Comparison of ENCODE assay signal across 16 cellular contexts in the genomic region with DNA sequence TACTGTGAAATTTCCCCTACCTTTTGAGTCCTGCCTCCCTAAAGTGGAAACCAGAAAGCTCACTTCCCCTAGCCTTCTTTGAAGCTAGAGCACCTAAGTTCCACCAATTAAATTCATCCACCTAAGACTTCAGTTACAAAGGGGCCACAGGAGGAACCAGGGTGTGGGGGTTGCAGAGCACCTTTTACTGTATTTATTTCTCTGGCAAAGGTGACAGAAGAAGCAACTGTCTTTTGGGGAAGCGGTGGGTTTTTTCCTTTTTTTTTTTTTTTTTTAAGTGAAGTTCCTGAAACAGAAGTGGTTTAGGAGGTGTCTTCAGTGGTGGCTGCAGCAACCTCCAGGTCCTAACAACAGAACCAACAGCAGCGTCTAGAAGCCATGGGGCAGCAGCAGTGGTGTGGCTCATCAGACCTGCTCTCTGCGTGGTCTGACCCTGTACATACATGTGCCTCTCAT. TPM values are rescaled to one million over a fixed set of nuclear protein-coding genes. Genes with fewer than 3 reads are reported as not detected.
A peak's percentile ranks its signal among the peaks of the same experiment; 100 is the strongest.
DNase-seq lines count a peak whose midpoint lies in the region; ATAC-seq lines count a peak whose summit lies in the region.
"Had no signal": no experiment of that assay in that cellular context is flagged by ENCODE, and none has a peak within 500 bp of the region (broad histone marks: within the 10 kb centered on the region; RNA-seq: fewer than 3 reads in every experiment).

No MANE protein-coding gene starts in this region.

- peaks cover 34% of the 10 kb centered on the region for H3K4me1 Mint-ChIP-seq in activated T-cell treated with anti-CD3 and anti-CD28 coated beads, Interleukin-2, amount 50 U/mL, for 4 hours (ENCODE audit: low read depth)
- H3K4me1 Mint-ChIP-seq in IgD-negative memory B cell: peaks cover 25 to 33% (median 31%) of the 10 kb centered on the region in 3 donors
- peaks cover 36% of the 10 kb centered on the region for H3K4me1 Mint-ChIP-seq in activated T-helper 1 cell treated with anti-CD3 and anti-CD28 coated beads, Interleukin-12 subunit alpha, Interleukin-12 subunit beta, Interleukin-2, Interleukin-4 antibody, amounts not matched to agents 30 ng/mL and 10 ng/mL and 1 ng/mL, durations not matched to agents 14 hours and 24 hours and 36 hours (ENCODE audit: low read depth)
- H3K4me1 Mint-ChIP-seq in stimulated activated effector memory CD8-positive, alpha-beta T cell treated with anti-CD3 and anti-CD28 coated beads, Interleukin-12 subunit alpha, Interleukin-12 subunit beta, amount 100 ng/mL, for 72 hours: peaks cover 25% of the 10 kb centered on the region

- intact Hi-C loops in activated T-helper 1 cell treated with anti-CD3 and anti-CD28 coated beads, Interleukin-12 subunit alpha, Interleukin-12 subunit beta, Interleukin-2, Interleukin-4 antibody, amounts not matched to agents 30 ng/mL and 10 ng/mL and 1 ng/mL, durations not matched to agents 14 hours and 24 hours and 36 hours (cut with micrococcal nuclease): no loop called here

- H3K4me3 Mint-ChIP-seq in activated T-cell treated with anti-CD3 and anti-CD28 coated beads, Interleukin-2, amount 50 U/mL, for 4 hours: peak overlapping the region; percentile 53
- peak overlapping the region; percentile 41 to 89 (median 65) for H3K4me3 Mint-ChIP-seq in IgD-negative memory B cell
- peak overlapping the region; percentile 30 for H3K4me3 Mint-ChIP-seq in activated T-helper 1 cell treated with anti-CD3 and anti-CD28 coated beads, Interleukin-12 subunit alpha, Interleukin-12 subunit beta, Interleukin-2, Interleukin-4 antibody, amounts not matched to agents 30 ng/mL and 10 ng/mL and 1 ng/mL, durations not matched to agents 14 hours and 24 hours and 36 hours
- no peak overlapping the region for H3K4me3 Mint-ChIP-seq in stimulated activated effector memory CD8-positive, alpha-beta T cell treated with anti-CD3 and anti-CD28 coated beads, Interleukin-12 subunit alpha, Interleukin-12 subunit beta, amount 100 ng/mL, for 72 hours

- H3K36me3 Mint-ChIP-seq in activated T-cell treated with anti-CD3 and anti-CD28 coated beads, Interleukin-2, amount 50 U/mL, for 4 hours (ENCODE audit: insufficient read depth): peaks cover 2% of the 10 kb centered on the region
- peaks cover 4% of the 10 kb centered on the region for H3K36me3 Mint-ChIP-seq in IgD-negative memory B cell
- H3K36me3 Mint-ChIP-seq in activated T-helper 1 cell treated with anti-CD3 and anti-CD28 coated beads, Interleukin-12 subunit alpha, Interleukin-12 subunit beta, Interleukin-2, Interleukin-4 antibody, amounts not matched to agents 30 ng/mL and 10 ng/mL and 1 ng/mL, durations not matched to agents 14 hours and 24 hours and 36 hours (ENCODE audit: low read depth): peaks cover 14% of the 10 kb centered on the region
- peaks cover 18% of the 10 kb centered on the region for H3K36me3 Mint-ChIP-seq in stimulated activated effector memory CD8-positive, alpha-beta T cell treated with anti-CD3 and anti-CD28 coated beads, Interleukin-12 subunit alpha, Interleukin-12 subunit beta, amount 100 ng/mL, for 72 hours

- H3K27me3 Mint-ChIP-seq in activated T-cell treated with anti-CD3 and anti-CD28 coated beads, Interleukin-2, amount 50 U/mL, for 4 hours (ENCODE audit: low read depth): no peaks in the 10 kb centered on the region
- H3K27me3 Mint-ChIP-seq in IgD-negative memory B cell: no peaks in the 10 kb centered on the region
- peaks cover 1% of the 10 kb centered on the region for H3K27me3 Mint-ChIP-seq in activated T-helper 1 cell treated with anti-CD3 and anti-CD28 coated beads, Interleukin-12 subunit alpha, Interleukin-12 subunit beta, Interleukin-2, Interleukin-4 antibody, amounts not matched to agents 30 ng/mL and 10 ng/mL and 1 ng/mL, durations not matched to agents 14 hours and 24 hours and 36 hours (ENCODE audit: insufficient read depth)

- DNase-seq in activated T-cell treated with anti-CD3 and anti-CD28 coated beads, Interleukin-2, amount 50 U/mL, for 4 hours: no peak
- no peak for DNase-seq in activated T-cell treated with anti-CD3 and anti-CD28 coated beads for 4 hours
- no peak for DNase-seq in activated T-helper 1 cell treated with anti-CD3 and anti-CD28 coated beads, Interleukin-12 subunit alpha, Interleukin-12 subunit beta, Interleukin-2, Interleukin-4 antibody, amounts not matched to agents 30 ng/mL and 10 ng/mL and 1 ng/mL, durations not matched to agents 14 hours and 24 hours and 36 hours (ENCODE audit: low spot score)
- no peak for DNase-seq in stimulated activated effector memory CD8-positive, alpha-beta T cell treated with anti-CD3 and anti-CD28 coated beads, Interleukin-12 subunit alpha, Interleukin-12 subunit beta, amount 100 ng/mL, for 72 hours (ENCODE audit: low spot score in 2 of 2)
- DNase-seq in NCI-H128 (lab: John Stamatoyannopoulos, UW; ENCODE audit: unreplicated experiment): no peak
- DNase-seq: activated effector memory CD4-positive, alpha-beta T cell treated with Interleukin-2 at 50 U/mL for 16 hours; foreskin keratinocyte; left ventricle myocardium inferior; NCI-H748 treated with DMSO at 0.1 percent for 48 hours; stimulated activated CD4-positive, alpha-beta T cell treated with anti-CD3 and anti-CD28 coated beads, Interleukin-2, amount 100 ng/mL, for 48 hours; substantia nigra; T-helper 9 cell had no signal

- ATAC-seq in activated T-cell treated with anti-CD3 and anti-CD28 coated beads, Interleukin-2, amount 50 U/mL, for 4 hours: peak; percentile 35 to 50
- ATAC-seq in stimulated activated effector memory CD8-positive, alpha-beta T cell treated with anti-CD3 and anti-CD28 coated beads, Interleukin-12 subunit alpha, Interleukin-12 subunit beta, amount 100 ng/mL, for 72 hours: no peak
- no peak for ATAC-seq in HG02938 (IDR thresholded peaks at IDR 0.05; ENCODE audit: unreplicated experiment)
- no peak for ATAC-seq in HG03108 (IDR thresholded peaks at IDR 0.05; ENCODE audit: unreplicated experiment)
- ATAC-seq: foreskin keratinocyte had no signal

- H3K27ac Mint-ChIP-seq in IgD-negative memory B cell: peak overlapping the region; percentile 84 to 96 (median 90)
- H3K27ac Mint-ChIP-seq in activated T-helper 1 cell treated with anti-CD3 and anti-CD28 coated beads, Interleukin-12 subunit alpha, Interleukin-12 subunit beta, Interleukin-2, Interleukin-4 antibody, amounts not matched to agents 30 ng/mL and 10 ng/mL and 1 ng/mL, durations not matched to agents 14 hours and 24 hours and 36 hours: peak overlapping the region; percentile 85
- peak overlapping the region; percentile 23 for H3K27ac Mint-ChIP-seq in stimulated activated effector memory CD8-positive, alpha-beta T cell treated with anti-CD3 and anti-CD28 coated beads, Interleukin-12 subunit alpha, Interleukin-12 subunit beta, amount 100 ng/mL, for 72 hours

- H3K9me3 Mint-ChIP-seq in activated T-cell treated with anti-CD3 and anti-CD28 coated beads, Interleukin-2, amount 50 U/mL, for 4 hours: no peaks in the 10 kb centered on the region
- peaks cover 0 to 3% (median 0%) of the 10 kb centered on the region in 3 donors for H3K9me3 Mint-ChIP-seq in IgD-negative memory B cell
- no peaks in the 10 kb centered on the region for H3K9me3 Mint-ChIP-seq in activated T-helper 1 cell treated with anti-CD3 and anti-CD28 coated beads, Interleukin-12 subunit alpha, Interleukin-12 subunit beta, Interleukin-2, Interleukin-4 antibody, amounts not matched to agents 30 ng/mL and 10 ng/mL and 1 ng/mL, durations not matched to agents 14 hours and 24 hours and 36 hours
- H3K9me3 Mint-ChIP-seq in stimulated activated effector memory CD8-positive, alpha-beta T cell treated with anti-CD3 and anti-CD28 coated beads, Interleukin-12 subunit alpha, Interleukin-12 subunit beta, amount 100 ng/mL, for 72 hours: no peaks in the 10 kb centered on the region

RNA-seq across cellular contexts. Expression of a gene that starts 13.1 kb away (rescaled TPM):
- 100 to 1,000 TPM; 208 to 241 (median 210) TPM for total RNA-seq in activated T-cell treated with anti-CD3 and anti-CD28 coated beads, Interleukin-2, amount 50 U/mL, for 4 hours
- 695 TPM for polyA plus RNA-seq in IgD-negative memory B cell
- total RNA-seq in activated T-helper 1 cell treated with anti-CD3 and anti-CD28 coated beads, Interleukin-12 subunit alpha, Interleukin-12 subunit beta, Interleukin-2, Interleukin-4 antibody, amounts not matched to agents 30 ng/mL and 10 ng/mL and 1 ng/mL, durations not matched to agents 14 hours and 24 hours and 36 hours: 249 and 253 TPM in 2 replicates

RNA-seq across cellular contexts. Expression of a gene that starts 13.5 kb away (rescaled TPM):
- 100 to 1,000 TPM; 457 to 505 (median 503) TPM for total RNA-seq in activated T-cell treated with anti-CD3 and anti-CD28 coated beads, Interleukin-2, amount 50 U/mL, for 4 hours
- polyA plus RNA-seq in IgD-negative memory B cell: 219 TPM
- total RNA-seq in activated T-helper 1 cell treated with anti-CD3 and anti-CD28 coated beads, Interleukin-12 subunit alpha, Interleukin-12 subunit beta, Interleukin-2, Interleukin-4 antibody, amounts not matched to agents 30 ng/mL and 10 ng/mL and 1 ng/mL, durations not matched to agents 14 hours and 24 hours and 36 hours: 284 and 290 TPM in 2 replicates

RNA-seq across cellular contexts. Expression of a gene that starts 23.2 kb away (rescaled TPM):
- 100 to 1,000 TPM; 327 to 343 (median 337) TPM for total RNA-seq in activated T-cell treated with anti-CD3 and anti-CD28 coated beads, Interleukin-2, amount 50 U/mL, for 4 hours
- 366 TPM for polyA plus RNA-seq in IgD-negative memory B cell
- 353 and 358 TPM in 2 replicates for total RNA-seq in activated T-helper 1 cell treated with anti-CD3 and anti-CD28 coated beads, Interleukin-12 subunit alpha, Interleukin-12 subunit beta, Interleukin-2, Interleukin-4 antibody, amounts not matched to agents 30 ng/mL and 10 ng/mL and 1 ng/mL, durations not matched to agents 14 hours and 24 hours and 36 hours

RNA-seq across cellular contexts. Expression of a gene that starts 28.5 kb away (rescaled TPM):
- total RNA-seq in activated T-cell treated with anti-CD3 and anti-CD28 coated beads, Interleukin-2, amount 50 U/mL, for 4 hours: 100 to 1,000 TPM; 288 to 334 (median 305) TPM
- polyA plus RNA-seq in IgD-negative memory B cell: 26.8 TPM
- 160 and 167 TPM in 2 replicates for total RNA-seq in activated T-helper 1 cell treated with anti-CD3 and anti-CD28 coated beads, Interleukin-12 subunit alpha, Interleukin-12 subunit beta, Interleukin-2, Interleukin-4 antibody, amounts not matched to agents 30 ng/mL and 10 ng/mL and 1 ng/mL, durations not matched to agents 14 hours and 24 hours and 36 hours

RNA-seq across cellular contexts. Expression of a gene that starts 50.2 kb away (rescaled TPM):
- 1 to 10 TPM in 2 of 3 donors, under 1 TPM in 1; 0.82 to 2.0 (median 1.2) TPM for total RNA-seq in activated T-cell treated with anti-CD3 and anti-CD28 coated beads, Interleukin-2, amount 50 U/mL, for 4 hours
- polyA plus RNA-seq in IgD-negative memory B cell: 368 TPM
- 4.2 and 4.3 TPM in 2 replicates for total RNA-seq in activated T-helper 1 cell treated with anti-CD3 and anti-CD28 coated beads, Interleukin-12 subunit alpha, Interleukin-12 subunit beta, Interleukin-2, Interleukin-4 antibody, amounts not matched to agents 30 ng/mL and 10 ng/mL and 1 ng/mL, durations not matched to agents 14 hours and 24 hours and 36 hours
- total RNA-seq: left ventricle myocardium inferior, LHCN-M2 had no signal

Comparison
In these comparisons a context has a peak if more than half of its experiments do, and no peak if none do; other contexts are left out.
1. ATAC-seq: peak in activated T-cell treated with anti-CD3 and anti-CD28 coated beads, Interleukin-2, amount 50 U/mL, for 4 hours (2 of 2); none in stimulated activated effector memory CD8-positive, alpha-beta T cell treated with anti-CD3 and anti-CD28 coated beads, Interleukin-12 subunit alpha, Interleukin-12 subunit beta, amount 100 ng/mL, for 72 hours (single experiment), HG02938 (single experiment) and HG03108 (single experiment).
2. H3K27ac Mint-ChIP-seq: peak in every context shown above with its lines; median percentile 90 in IgD-negative memory B cell; 85 in activated T-helper 1 cell treated with anti-CD3 and anti-CD28 coated beads, Interleukin-12 subunit alpha, Interleukin-12 subunit beta, Interleukin-2, Interleukin-4 antibody, amounts not matched to agents 30 ng/mL and 10 ng/mL and 1 ng/mL, durations not matched to agents 14 hours and 24 hours and 36 hours; 23 in stimulated activated effector memory CD8-positive, alpha-beta T cell treated with anti-CD3 and anti-CD28 coated beads, Interleukin-12 subunit alpha, Interleukin-12 subunit beta, amount 100 ng/mL, for 72 hours.